ENCODE assay signal across 17 cellular contexts in genomic region chr13:80256352-80256932, GRCh38.
A peak's percentile ranks its signal among the peaks of the same experiment; 100 is the strongest.
DNase-seq lines count a peak whose midpoint lies in the region; ATAC-seq, FAIRE-seq and TF ChIP-seq lines count a peak whose summit lies in the region.
"Had no signal": no experiment of that assay in that cellular context is flagged by ENCODE, and none has a peak within 500 bp of the region (broad histone marks: within the 10 kb centered on the region; RNA-seq: fewer than 3 reads in every experiment).

No MANE protein-coding gene starts in this region.

- BruUV-seq in mammary epithelial cell (replicated peaks; lab: Mats Ljungman, UMichigan) (no TSS peak), MCF 10A (replicated peaks; lab: Mats Ljungman, UMichigan) (no TSS peak)

- H3K27me3 Mint-ChIP-seq in MCF 10A (ENCODE audit: insufficient read depth, unreplicated experiment) = no peaks in the 10 kb centered on the region
- H3K27me3 Mint-ChIP-seq in activated CD8-positive, alpha-beta T cell treated with anti-CD3 and anti-CD28 coated beads for 36 hours = no peaks in the 10 kb centered on the region

- intact Hi-C loops in mammary epithelial cell (cut with micrococcal nuclease) = no loop called here
- intact Hi-C loops in MCF 10A (cut with micrococcal nuclease) = no loop called here
- intact Hi-C loops in activated CD8-positive, alpha-beta T cell treated with anti-CD3 and anti-CD28 coated beads for 36 hours (cut with micrococcal nuclease) = no loop called here

- no peak overlapping the region for H3K27ac ChIP-seq in mammary epithelial cell (ENCODE audit: insufficient read depth, low read depth, low read length)
- H3K27ac ChIP-seq: 22Rv1, prostate gland, tibial nerve had no signal

- H3K4me3 ChIP-seq in mammary epithelial cell (replicated peaks in 1 of 3; ENCODE audit: insufficient read depth in 1 of 3, low read depth in 2 of 3, low read length in 3 of 3) = no peak overlapping the region
- H3K4me3 ChIP-seq: prostate gland, tibial nerve had no signal

- H3K9ac ChIP-seq in mammary epithelial cell (ENCODE audit: insufficient read depth, low read length) = no peak overlapping the region

- H4K20me1 ChIP-seq in mammary epithelial cell (ENCODE audit: insufficient read depth, low read length) = no peaks in the 10 kb centered on the region

- H3K27me3 ChIP-seq in mammary epithelial cell (ENCODE audit: insufficient read depth, low read length) = no peaks in the 10 kb centered on the region
- H3K27me3 ChIP-seq: tibial nerve had no signal

- POLR2A ChIA-PET in MCF 10A (lab: Yijun Ruan, JAX) = no interaction called here
- POLR2A ChIA-PET in activated CD8-positive, alpha-beta T cell treated with anti-CD3 and anti-CD28 coated beads for 36 hours (lab: Charles Lee) = no interaction called here

- DNase-seq in mammary epithelial cell (no peak), MCF 10A (ENCODE audit: unreplicated experiment) (no peak), NCI-H510A (lab: John Stamatoyannopoulos, UW) (no peak), NCI-H2107 (lab: John Stamatoyannopoulos, UW) (no peak), GM19239 (ENCODE audit: insufficient read length, low spot score) (no peak)
- DNase-seq in activated CD8-positive, alpha-beta T cell treated with anti-CD3 and anti-CD28 coated beads for 36 hours = no peak
- DNase-seq: activated CD4-positive, alpha-beta T cell treated with anti-CD3 and anti-CD28 coated beads for 1 hour; CD8-positive, alpha-beta T cell; dermis blood vessel endothelial cell; PC-3 had no signal

- H3K79me2 ChIP-seq in mammary epithelial cell (ENCODE audit: insufficient read depth, low read length) = no peaks in the 10 kb centered on the region

- no peaks in the 10 kb centered on the region for H3K4me1 Mint-ChIP-seq in MCF 10A (ENCODE audit: insufficient read depth, unreplicated experiment)
- H3K4me1 Mint-ChIP-seq in activated CD8-positive, alpha-beta T cell treated with anti-CD3 and anti-CD28 coated beads for 36 hours (ENCODE audit: low read depth) = no peaks in the 10 kb centered on the region

- H3K36me3 Mint-ChIP-seq in MCF 10A (ENCODE audit: insufficient read depth, unreplicated experiment) = no peaks in the 10 kb centered on the region
- no peaks in the 10 kb centered on the region for H3K36me3 Mint-ChIP-seq in activated CD8-positive, alpha-beta T cell treated with anti-CD3 and anti-CD28 coated beads for 36 hours (ENCODE audit: low read depth)
- H3K36me3 Mint-ChIP-seq: CD8-positive, alpha-beta T cell had no signal

- ATAC-seq in GM21723 (IDR thresholded peaks at IDR 0.05; ENCODE audit: unreplicated experiment) (peak; percentile 67), HG03135 (IDR thresholded peaks at IDR 0.05; ENCODE audit: unreplicated experiment) (peak; percentile 51)
- no peak for ATAC-seq in activated CD8-positive, alpha-beta T cell treated with anti-CD3 and anti-CD28 coated beads for 36 hours
- ATAC-seq: CD8-positive, alpha-beta T cell; PC-3 had no signal

- TF ChIP-seq CTCF in mammary epithelial cell (conservative IDR thresholded peaks at IDR 0.05 in 1 of 2, IDR thresholded peaks at IDR 0.05 in 1 of 2; ENCODE audit: extremely low read depth in 1 of 2, insufficient read depth in 1 of 2, low read depth in 1 of 2, low read length in 2 of 2) = no peak
- no peak for TF ChIP-seq CTCF in MCF 10A (IDR thresholded peaks at IDR 0.05; ENCODE audit: unreplicated experiment)
- no peak for TF ChIP-seq CTCF in activated CD8-positive, alpha-beta T cell treated with anti-CD3 and anti-CD28 coated beads for 36 hours (IDR thresholded peaks at IDR 0.05)

- H2AFZ ChIP-seq in mammary epithelial cell (ENCODE audit: low read depth, low read length) = peak overlapping the region; percentile 4

- H3K9me3 Mint-ChIP-seq in MCF 10A (ENCODE audit: unreplicated experiment) = no peaks in the 10 kb centered on the region
- no peaks in the 10 kb centered on the region for H3K9me3 Mint-ChIP-seq in activated CD8-positive, alpha-beta T cell treated with anti-CD3 and anti-CD28 coated beads for 36 hours
- H3K9me3 Mint-ChIP-seq: CD8-positive, alpha-beta T cell had no signal

- H3K4me2 ChIP-seq in mammary epithelial cell (ENCODE audit: insufficient read depth, low read depth, low read length) = no peak overlapping the region

- FAIRE-seq in GM19239 (lab: Jason Lieb, UNC) = no peak
- FAIRE-seq: astrocyte, G401.6 had no signal

- no peak overlapping the region for H3K27ac Mint-ChIP-seq in MCF 10A (ENCODE audit: low read depth, unreplicated experiment)
- H3K27ac Mint-ChIP-seq in activated CD8-positive, alpha-beta T cell treated with anti-CD3 and anti-CD28 coated beads for 36 hours = no peak overlapping the region
- H3K27ac Mint-ChIP-seq: CD8-positive, alpha-beta T cell had no signal

- in situ Hi-C loops in mammary epithelial cell (cut with MboI; ENCODE audit: low sequenced_read_pairs in 2 of 2) = no loop called here

- WGBS in mammary epithelial cell (ENCODE audit: low coverage, missing lambda C conversion rate) = 87% methylated on average over 7 of the region's 7 CpGs

- dilution Hi-C loops in mammary epithelial cell (cut with HindIII; ENCODE audit: low sequenced_read_pairs) = no loop called here

- H3K4me1 ChIP-seq in mammary epithelial cell (ENCODE audit: insufficient read depth, low read length) = peaks cover 4% of the 10 kb centered on the region
- H3K4me1 ChIP-seq: prostate gland had no signal

- no peaks in the 10 kb centered on the region for H3K36me3 ChIP-seq in mammary epithelial cell (ENCODE audit: insufficient read depth, low read length)
- H3K36me3 ChIP-seq: prostate gland, tibial nerve had no signal

- CTCF ChIA-PET in mammary epithelial cell (lab: Charles Lee; ENCODE audit: low non-redundant PET) (no interaction called here), MCF 10A (lab: Yijun Ruan, JAX) (interaction anchor here (0.9 kb wide), 1 partner anchor 10 kb away, joined by 3 read pairs; no protein-coding TSS in a partner anchor)
- CTCF ChIA-PET in activated CD8-positive, alpha-beta T cell treated with anti-CD3 and anti-CD28 coated beads for 36 hours (lab: Charles Lee) = no interaction called here

- no peaks in the 10 kb centered on the region for H3K9me3 ChIP-seq in mammary epithelial cell (replicated peaks; ENCODE audit: insufficient read depth, low read length)
- H3K9me3 ChIP-seq: prostate gland, tibial nerve had no signal

- H3K4me3 Mint-ChIP-seq in MCF 10A (ENCODE audit: unreplicated experiment) = no peak overlapping the region
- no peak overlapping the region for H3K4me3 Mint-ChIP-seq in activated CD8-positive, alpha-beta T cell treated with anti-CD3 and anti-CD28 coated beads for 36 hours
- H3K4me3 Mint-ChIP-seq: CD8-positive, alpha-beta T cell had no signal
